ENCODE assay signal across 18 cellular contexts in the genomic region with DNA sequence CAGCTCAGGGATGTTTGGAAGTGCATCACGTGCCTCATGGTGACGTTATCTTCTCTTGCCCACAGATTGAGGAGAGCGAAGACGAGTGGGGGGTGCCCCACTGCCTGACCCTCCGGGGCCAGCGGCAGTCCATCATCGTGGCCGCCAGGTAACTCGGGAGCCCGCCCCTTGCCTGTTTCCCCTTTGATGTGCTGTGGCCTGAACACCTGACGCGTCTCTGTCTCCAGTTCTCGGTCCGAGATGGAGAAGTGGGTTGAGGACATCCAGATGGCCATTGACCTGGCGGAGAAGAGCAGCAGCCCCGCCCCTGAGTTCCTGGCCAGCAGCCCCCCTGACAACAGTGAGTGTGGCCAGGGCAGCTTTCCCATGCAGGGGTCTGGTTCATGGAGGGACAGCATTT.
"Had no signal": no experiment of that assay in that cellular context is flagged by ENCODE, and none has a peak within 500 bp of the region (broad histone marks: within the 10 kb centered on the region; RNA-seq: fewer than 3 reads in every experiment).

No MANE protein-coding gene starts in this region.

- H3K9me3 Mint-ChIP-seq: memory B cell; mesothelial cell of epicardium; natural killer cell treated with Interleukin-12 subunit alpha and Interleukin-12 subunit beta and Interleukin-15 and Interleukin-18, amount 100 ng/mL, for 72 hours had no signal

- DNase-seq: cortex of kidney; dorsolateral prefrontal cortex; effector CD8-positive, alpha-beta T cell; heart left ventricle; hippocampal formation; kidney glomerular epithelial cell; sigmoid colon; stimulated activated CD4-positive, alpha-beta T cell treated with anti-CD3 and anti-CD28 coated beads, Interleukin-2, amount 100 ng/mL, for 24 hours; stimulated activated naive CD4-positive, alpha-beta T cell; trophoblast cell; uterus had no signal

- H3K4me1 ChIP-seq: sigmoid colon, uterus had no signal

- H3K27ac Mint-ChIP-seq: memory B cell; mesothelial cell of epicardium; natural killer cell treated with Interleukin-12 subunit alpha and Interleukin-12 subunit beta and Interleukin-15 and Interleukin-18, amount 100 ng/mL, for 72 hours had no signal

- H3K4me1 Mint-ChIP-seq: mesothelial cell of epicardium had no signal

- ATAC-seq: esophagus mucosa; heart left ventricle; natural killer cell treated with Interleukin-12 subunit alpha and Interleukin-12 subunit beta and Interleukin-15 and Interleukin-18, amount 100 ng/mL, for 72 hours had no signal

- H3K27me3 ChIP-seq: heart left ventricle, neutrophil, sigmoid colon, uterus had no signal

- FAIRE-seq: frontal cortex had no signal

- H3K4me3 ChIP-seq: dorsolateral prefrontal cortex, heart left ventricle, sigmoid colon, skin epidermis, uterus had no signal

- H3K9me3 ChIP-seq: heart left ventricle, neutrophil, sigmoid colon, uterus had no signal

- H3K36me3 ChIP-seq: neutrophil, uterus had no signal

- H3K4me3 Mint-ChIP-seq: memory B cell; mesothelial cell of epicardium; natural killer cell treated with Interleukin-12 subunit alpha and Interleukin-12 subunit beta and Interleukin-15 and Interleukin-18, amount 100 ng/mL, for 72 hours had no signal

- H3K27ac ChIP-seq: dorsolateral prefrontal cortex, heart left ventricle, neutrophil, sigmoid colon, uterus had no signal

- H3K36me3 Mint-ChIP-seq: memory B cell; natural killer cell treated with Interleukin-12 subunit alpha and Interleukin-12 subunit beta and Interleukin-15 and Interleukin-18, amount 100 ng/mL, for 72 hours had no signal
